ENCODE assay signal across 6 cellular contexts in the genomic region with DNA sequence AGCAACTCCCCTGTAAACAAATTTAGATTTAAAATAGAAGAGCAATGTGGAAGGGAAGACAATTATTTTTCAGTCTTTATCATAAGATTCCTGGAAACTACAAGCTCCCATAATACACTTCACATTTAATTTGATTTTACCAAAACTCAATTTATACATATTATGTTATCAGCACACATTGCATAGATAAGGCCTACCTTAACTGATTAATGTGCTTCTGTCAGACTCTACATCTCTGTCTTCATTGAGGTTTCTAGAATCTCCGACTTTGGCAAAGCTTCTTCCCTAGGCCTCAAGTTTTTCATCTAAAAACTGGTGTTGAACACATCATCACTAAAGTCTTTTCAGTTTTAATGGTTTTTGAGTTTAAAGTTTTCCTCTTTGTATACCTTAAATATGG.
"Had no signal": no experiment of that assay in that cellular context is flagged by ENCODE, and none has a peak within 500 bp of the region (broad histone marks: within the 10 kb centered on the region; RNA-seq: fewer than 3 reads in every experiment).

No MANE protein-coding gene starts in this region.

- H3K4me2 ChIP-seq: GM23338 had no signal

- ATAC-seq: GM23338 had no signal

- H3K4me3 ChIP-seq: GM23338, K562 had no signal

- DNase-seq: H9, HCEC 1CT, IMR-90, KG1 had no signal

- H2AFZ ChIP-seq: GM23338 had no signal
